12 cellular contexts compared by ENCODE assay signal in genomic region chr1:51472349-51472748, GRCh38.
DNase-seq lines count a peak whose midpoint lies in the region.
"Had no signal": no experiment of that assay in that cellular context is flagged by ENCODE, and none has a peak within 500 bp of the region (broad histone marks: within the 10 kb centered on the region; RNA-seq: fewer than 3 reads in every experiment).

No MANE protein-coding gene starts in this region.

- DNase-seq in Ammon's horn (ENCODE audit: low spot score) (peak; percentile 60), MV-4-11 (lab: John Stamatoyannopoulos, UW) (peak; percentile 50), cerebellar cortex (ENCODE audit: low spot score) (peak; percentile 6), medulla oblongata (ENCODE audit: extremely low spot score) (peak; percentile 70), NCI-H345 (lab: John Stamatoyannopoulos, UW) (no peak), retina (no peak), D341Med (ENCODE audit: low spot score) (no peak)
- DNase-seq in activated effector memory CD4-positive, alpha-beta T cell treated with Interleukin-2 at 50 U/mL for 16 hours, result no peak
- DNase-seq: DMS53; mucosa of descending colon; SIG-M5; stimulated activated CD4-positive, alpha-beta T cell treated with anti-CD3 and anti-CD28 coated beads, Interleukin-1b, Interleukin-23, amount 100 ng/mL, for 48 hours had no signal

Comparison
In these comparisons a context has a peak if more than half of its experiments do, and no peak if none do; other contexts are left out.
1. DNase-seq: peak in Ammon's horn (single experiment), MV-4-11 (single experiment), cerebellar cortex (single experiment) and medulla oblongata (single experiment); none in NCI-H345 (single experiment), retina (single experiment), D341Med (single experiment) and activated effector memory CD4-positive, alpha-beta T cell treated with Interleukin-2 at 50 U/mL for 16 hours (single experiment).